ENCODE assay signal across 2 cellular contexts in the genomic region with DNA sequence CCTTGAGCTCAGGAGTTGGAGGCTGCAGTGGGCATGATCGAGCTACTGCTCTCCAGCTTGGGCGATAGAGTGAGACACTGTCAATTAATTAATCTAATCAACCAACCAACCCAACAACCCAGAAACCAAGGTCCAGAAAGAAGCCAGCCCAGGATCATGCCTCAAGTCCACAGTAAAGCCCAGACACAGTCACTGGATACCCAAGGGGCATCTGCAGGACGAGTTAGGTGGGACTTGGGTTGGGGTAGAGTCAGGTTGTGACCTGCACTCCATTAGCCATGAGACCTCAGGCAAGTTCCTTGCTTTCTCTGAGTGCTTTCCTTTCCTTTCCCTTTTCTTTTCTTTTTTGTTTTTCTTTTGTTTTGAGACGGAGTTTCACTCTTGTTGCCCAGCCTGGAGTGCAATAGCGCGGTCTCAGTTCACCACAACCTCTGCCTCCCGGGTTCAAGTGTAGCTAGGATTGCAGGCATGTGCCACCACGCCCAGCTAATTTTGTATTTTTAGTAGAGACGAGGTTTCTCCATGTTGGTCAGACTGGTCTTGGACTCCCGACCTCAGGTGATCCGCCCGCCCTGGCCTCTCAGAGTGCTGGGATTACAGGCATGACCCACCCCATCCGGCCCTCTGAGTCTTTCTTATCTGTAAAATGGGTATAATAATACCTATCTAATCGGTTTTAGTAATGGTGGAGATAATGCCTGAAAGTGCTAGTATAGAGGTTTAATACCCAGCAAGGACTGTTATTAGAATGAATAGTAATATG.
TF ChIP-seq lines count a peak whose summit lies in the region.

No MANE protein-coding gene starts in this region.

TF ChIP-seq in endothelial cell of umbilical vein, 7 proteins besides CTCF, POLR2A, EP300 and RAD21:
- TF ChIP-seq GATA2 (IDR thresholded peaks at IDR 0.05; ENCODE audit: insufficient read depth, insufficient read length, low read depth, low read length) (no peak), JUN (IDR thresholded peaks at IDR 0.05; ENCODE audit: borderline replicate concordance, insufficient read depth, insufficient read length, low read depth) (no peak), EZH2 (IDR thresholded peaks at IDR 0.05; ENCODE audit: borderline replicate concordance, low read depth, low read length, severe bottlenecking) (no peak), MYC (IDR thresholded peaks at IDR 0.05; ENCODE audit: low read depth, low read length) (no peak)

TF ChIP-seq in SK-N-SH treated with all-trans-retinoic acid at 6 μM for 48 hours, 23 proteins besides CTCF, POLR2A, EP300 and RAD21:
- no peak for TF ChIP-seq TCF4 (CRISPR knock-in tag; IDR thresholded peaks at IDR 0.05; ENCODE audit: borderline replicate concordance)
- no peak for TF ChIP-seq ZFP30 (CRISPR knock-in tag; IDR thresholded peaks at IDR 0.05)
- TF ChIP-seq, protein P1, sequence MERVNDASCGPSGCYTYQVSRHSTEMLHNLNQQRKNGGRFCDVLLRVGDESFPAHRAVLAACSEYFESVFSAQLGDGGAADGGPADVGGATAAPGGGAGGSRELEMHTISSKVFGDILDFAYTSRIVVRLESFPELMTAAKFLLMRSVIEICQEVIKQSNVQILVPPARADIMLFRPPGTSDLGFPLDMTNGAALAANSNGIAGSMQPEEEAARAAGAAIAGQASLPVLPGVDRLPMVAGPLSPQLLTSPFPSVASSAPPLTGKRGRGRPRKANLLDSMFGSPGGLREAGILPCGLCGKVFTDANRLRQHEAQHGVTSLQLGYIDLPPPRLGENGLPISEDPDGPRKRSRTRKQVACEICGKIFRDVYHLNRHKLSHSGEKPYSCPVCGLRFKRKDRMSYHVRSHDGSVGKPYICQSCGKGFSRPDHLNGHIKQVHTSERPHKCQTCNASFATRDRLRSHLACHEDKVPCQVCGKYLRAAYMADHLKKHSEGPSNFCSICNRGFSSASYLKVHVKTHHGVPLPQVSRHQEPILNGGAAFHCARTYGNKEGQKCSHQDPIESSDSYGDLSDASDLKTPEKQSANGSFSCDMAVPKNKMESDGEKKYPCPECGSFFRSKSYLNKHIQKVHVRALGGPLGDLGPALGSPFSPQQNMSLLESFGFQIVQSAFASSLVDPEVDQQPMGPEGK (CRISPR knock-in tag; IDR thresholded peaks at IDR 0.05; ENCODE audit: borderline replicate concordance), result no peak
- TF ChIP-seq, protein P2, sequence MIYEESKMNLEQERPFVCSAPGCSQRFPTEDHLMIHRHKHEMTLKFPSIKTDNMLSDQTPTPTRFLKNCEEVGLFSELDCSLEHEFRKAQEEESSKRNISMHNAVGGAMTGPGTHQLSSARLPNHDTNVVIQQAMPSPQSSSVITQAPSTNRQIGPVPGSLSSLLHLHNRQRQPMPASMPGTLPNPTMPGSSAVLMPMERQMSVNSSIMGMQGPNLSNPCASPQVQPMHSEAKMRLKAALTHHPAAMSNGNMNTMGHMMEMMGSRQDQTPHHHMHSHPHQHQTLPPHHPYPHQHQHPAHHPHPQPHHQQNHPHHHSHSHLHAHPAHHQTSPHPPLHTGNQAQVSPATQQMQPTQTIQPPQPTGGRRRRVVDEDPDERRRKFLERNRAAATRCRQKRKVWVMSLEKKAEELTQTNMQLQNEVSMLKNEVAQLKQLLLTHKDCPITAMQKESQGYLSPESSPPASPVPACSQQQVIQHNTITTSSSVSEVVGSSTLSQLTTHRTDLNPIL (CRISPR knock-in tag; IDR thresholded peaks at IDR 0.05; ENCODE audit: low read depth), result no peak
- no peak for TF ChIP-seq ZNF70 (CRISPR knock-in tag; IDR thresholded peaks at IDR 0.05)
- TF ChIP-seq ARNTL (CRISPR knock-in tag; IDR thresholded peaks at IDR 0.05; ENCODE audit: borderline replicate concordance, low read depth), result no peak
